Comparison of ENCODE assay signal across 24 cellular contexts in genomic region chr12:96356831-96357230, GRCh38.
"Had no signal": no experiment of that assay in that cellular context is flagged by ENCODE, and none has a peak within 500 bp of the region (broad histone marks: within the 10 kb centered on the region; RNA-seq: fewer than 3 reads in every experiment).

No MANE protein-coding gene starts in this region.

- H3K27me3 Mint-ChIP-seq: naive B cell had no signal

- ATAC-seq: left cardiac atrium, psoas muscle, right lobe of liver had no signal

- H3K9me3 ChIP-seq: left ventricle myocardium inferior, psoas muscle, right lobe of liver, spleen, stomach, thoracic aorta, transverse colon had no signal

- H3K27ac Mint-ChIP-seq: nephron progenitor cell had no signal

- H3K9me3 Mint-ChIP-seq: naive B cell, nephron progenitor cell had no signal

- DNase-seq: effector CD8-positive, alpha-beta T cell; foreskin melanocyte; head of caudate nucleus; kidney; left cardiac atrium; left ventricle myocardium inferior; mesendoderm; naive B cell; nephron progenitor cell; psoas muscle; retina; right lobe of liver; spleen; stimulated activated CD4-positive, alpha-beta T cell treated with anti-CD3 and anti-CD28 coated beads, Interleukin-15, amount 100 ng/mL, for 24 hours; stimulated activated CD4-positive, alpha-beta T cell treated with anti-CD3 and anti-CD28 coated beads, Interleukin-1b, Interleukin-23, amount 100 ng/mL, for 48 hours; stimulated activated CD4-positive, alpha-beta T cell treated with anti-CD3 and anti-CD28 coated beads, Interleukin-4, amount 100 ng/mL, for 24 hours; stimulated activated naive CD4-positive, alpha-beta T cell; stomach; substantia nigra; transverse colon had no signal

- H3K36me3 ChIP-seq: left ventricle myocardium inferior, right lobe of liver, spleen, stomach, thoracic aorta, transverse colon had no signal

- H3K4me3 Mint-ChIP-seq: naive B cell, nephron progenitor cell had no signal

- H2AFZ ChIP-seq: hepatocyte had no signal

- H3K27me3 ChIP-seq: hepatocyte, right lobe of liver, spleen, stomach, transverse colon had no signal

- FAIRE-seq: kidney had no signal

- H3K4me2 ChIP-seq: hepatocyte had no signal

- H3K36me3 Mint-ChIP-seq: naive B cell had no signal

- H3K27ac ChIP-seq: coronary artery, hepatocyte, left ventricle myocardium inferior, psoas muscle, right lobe of liver, spleen, stomach, thoracic aorta had no signal

- H3K4me3 ChIP-seq: coronary artery, hepatocyte, left ventricle myocardium inferior, lung, psoas muscle, right lobe of liver, spleen, stomach, thoracic aorta, transverse colon had no signal
